8 cellular contexts compared by ENCODE assay signal in the genomic region with DNA sequence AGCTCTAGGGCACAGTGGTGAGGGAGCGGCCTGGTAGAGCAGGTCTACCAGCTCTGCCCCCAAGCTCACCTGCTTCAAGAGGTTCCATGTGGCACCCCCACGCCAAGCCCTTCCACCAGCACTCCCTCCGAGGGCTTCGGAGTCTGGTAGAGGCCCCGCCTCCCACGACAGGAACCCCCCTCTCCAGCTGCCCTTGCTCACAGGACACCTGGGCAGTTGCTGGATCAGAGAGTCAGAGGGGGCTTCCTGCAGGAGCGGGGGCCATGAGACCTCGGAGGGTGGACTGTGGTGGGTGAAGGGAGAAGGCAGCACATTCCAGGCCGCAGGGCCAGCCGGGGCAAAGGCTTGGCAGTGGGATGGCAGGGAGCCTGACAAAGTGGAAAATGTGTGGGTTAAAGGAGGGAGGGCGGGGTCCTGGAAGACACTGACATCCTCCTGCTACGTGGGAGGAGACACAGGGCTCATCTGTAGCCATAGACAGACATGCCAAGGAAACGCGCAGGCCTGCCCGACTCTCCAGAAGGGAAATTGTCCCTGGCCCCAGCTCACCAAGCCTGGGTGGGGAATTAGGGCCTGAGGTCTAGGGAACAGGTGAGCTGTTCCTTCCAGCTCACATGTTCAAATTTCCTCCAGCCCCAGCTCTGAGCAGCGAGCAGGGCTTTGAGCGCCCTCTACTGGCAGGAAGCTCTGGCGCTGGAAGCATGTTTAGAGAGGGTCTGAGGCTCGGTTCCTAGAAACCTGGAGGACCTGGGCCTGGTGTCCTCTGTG.
A peak's percentile ranks its signal among the peaks of the same experiment; 100 is the strongest.
DNase-seq lines count a peak whose midpoint lies in the region; ATAC-seq and TF ChIP-seq lines count a peak whose summit lies in the region.

No MANE protein-coding gene starts in this region.

- ATAC-seq in GM19463 (IDR thresholded peaks at IDR 0.05; ENCODE audit: unreplicated experiment) = no peak

- no peak for DNase-seq in AG09319 (ENCODE audit: extremely low read depth, low read depth)
- DNase-seq in GOT3 (lab: John Stamatoyannopoulos, UW) = peak; percentile 18
- peak; percentile 31 for DNase-seq in NCI-H524 treated with DMSO at 0.1 percent for 48 hours (lab: John Stamatoyannopoulos, UW)
- peak; percentile 73 to 76 for DNase-seq in activated CD4-positive, alpha-beta T cell treated with anti-CD3 and anti-CD28 coated beads, Interleukin-2, amount 50 U/mL, for 24 hours (ENCODE audit: low read depth in 1 of 2, low spot score in 1 of 2)
- DNase-seq in ecto neural progenitor cell (ENCODE audit: low spot score) = peak; percentile 88
- DNase-seq in lung microvascular endothelial cell (ENCODE audit: low read depth in 2 of 2) = peak; percentile 66 to 81
- DNase-seq in stimulated activated CD8-positive, alpha-beta memory T cell treated with anti-CD3 and anti-CD28 coated beads, Interleukin-15, amount 100 ng/mL, for 48 hours (ENCODE audit: low read depth in 2 of 2) = peak; percentile 60 to 61

- TF ChIP-seq CTCF in AG09319 (IDR thresholded peaks at IDR 0.05; ENCODE audit: low read depth, low read length) = peak; percentile 98
